Comparison of ENCODE assay signal across 15 cellular contexts in the genomic region with DNA sequence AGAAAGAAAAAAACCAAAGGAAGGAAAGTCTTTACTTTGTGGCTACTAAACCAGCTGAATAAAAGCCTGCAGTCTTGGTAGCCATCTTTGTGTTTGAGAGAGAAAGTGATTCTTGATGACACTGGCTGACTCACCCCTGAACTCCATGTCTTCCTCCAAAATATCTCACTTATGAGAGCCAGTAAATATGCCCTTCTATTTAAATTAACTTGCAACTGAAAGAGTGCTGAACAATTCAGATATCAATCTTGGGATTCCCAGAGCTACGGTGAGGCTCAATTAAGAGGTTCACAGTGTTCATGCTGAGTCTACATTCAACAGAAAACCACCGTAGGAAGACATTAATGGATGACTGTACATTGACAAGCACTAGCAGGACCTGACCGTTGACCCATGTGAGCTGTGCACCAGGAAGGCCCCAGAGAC. TPM values are rescaled to one million over a fixed set of nuclear protein-coding genes. Genes with fewer than 3 reads are reported as not detected.
DNase-seq lines count a peak whose midpoint lies in the region; ATAC-seq and TF ChIP-seq lines count a peak whose summit lies in the region.
"Had no signal": no experiment of that assay in that cellular context is flagged by ENCODE, and none has a peak within 500 bp of the region (broad histone marks: within the 10 kb centered on the region; RNA-seq: fewer than 3 reads in every experiment).

No MANE protein-coding gene starts in this region.

- H3K4me3 ChIP-seq in fibroblast of mammary gland (ENCODE audit: control insufficient read depth, low read depth, low read length) (no peak overlapping the region), aorta (ENCODE audit: low read length in 2 of 2) (no peak overlapping the region), ovary (no peak overlapping the region)
- H3K4me3 ChIP-seq: MG63, tibial nerve had no signal

- DNase-seq in DMS53 (lab: John Stamatoyannopoulos, UW) (peak; percentile 2), DMS53 treated with DMSO at 0.1 percent for 48 hours (lab: John Stamatoyannopoulos, UW; ENCODE audit: unreplicated experiment) (no peak), fibroblast of mammary gland (ENCODE audit: low read depth) (peak; percentile 58), aorta (no peak), ovary (no peak)
- DNase-seq in activated CD8-positive, alpha-beta memory T cell treated with anti-CD3 and anti-CD28 coated beads, Interleukin-2, amount 50 U/mL, for 4 hours: no peak
- DNase-seq: MG63; occipital lobe; OCI-M1; stimulated activated CD4-positive, alpha-beta T cell treated with anti-CD3 and anti-CD28 coated beads, Interleukin-4, amount 100 ng/mL, for 1 hour had no signal

- no peaks in the 10 kb centered on the region for H3K9me3 ChIP-seq in aorta (ENCODE audit: control insufficient read depth, low read length)
- no peaks in the 10 kb centered on the region for H3K9me3 ChIP-seq in ovary
- H3K9me3 ChIP-seq: MG63, tibial nerve had no signal

- 64 to 67% methylated on average over 3 of the region's 3 CpGs for WGBS in aorta, 2 donors
- 64 to 86% (median 80%) methylated on average over 3 of the region's 3 CpGs for WGBS in ovary, 3 donors

- H3K27ac ChIP-seq in aorta (ENCODE audit: low read depth in 1 of 2, low read length in 2 of 2): no peak overlapping the region
- H3K27ac ChIP-seq in ovary: no peak overlapping the region
- H3K27ac ChIP-seq: 22Rv1, tibial nerve had no signal

- no peak for TF ChIP-seq CTCF in fibroblast of mammary gland (conservative IDR thresholded peaks at IDR 0.05; ENCODE audit: control insufficient read depth, insufficient read depth, low read depth, low read length)
- TF ChIP-seq CTCF in ovary (IDR thresholded peaks at IDR 0.05): no peak

- intact Hi-C loops in aorta (cut with DNase I) (loop anchor here in 1 of 2 donors (5.0 to 10.0 kb wide), 2 partner anchors 59 to 166 kb away; a partner anchor contains a TSS), ovary (cut with DNase I) (no loop called here)

- ATAC-seq in GM19468 (IDR thresholded peaks at IDR 0.05; ENCODE audit: extremely low read depth, unreplicated experiment) (peak; percentile 17), HG03175 (IDR thresholded peaks at IDR 0.05; ENCODE audit: unreplicated experiment) (peak; percentile 88), aorta (ENCODE audit: low FRiP score) (no peak)
- ATAC-seq: WTC11 had no signal

- H3K4me1 ChIP-seq in aorta (ENCODE audit: control insufficient read depth in 1 of 2, insufficient read depth in 2 of 2, low read length in 2 of 2): no peaks in the 10 kb centered on the region
- H3K4me1 ChIP-seq in ovary (ENCODE audit: insufficient read depth): peaks cover 8% of the 10 kb centered on the region

- H3K36me3 ChIP-seq in aorta (ENCODE audit: control insufficient read depth in 1 of 2, insufficient read depth in 2 of 2, low read length in 1 of 2) (no peaks in the 10 kb centered on the region), ovary (no peaks in the 10 kb centered on the region)
- H3K36me3 ChIP-seq: MG63, tibial nerve had no signal

- TF ChIP-seq POLR2A in ovary (IDR thresholded peaks at IDR 0.05): no peak

- no peaks in the 10 kb centered on the region for H3K27me3 ChIP-seq in aorta (ENCODE audit: control insufficient read depth in 1 of 2, insufficient read depth in 2 of 2, low read length in 1 of 2)
- H3K27me3 ChIP-seq in ovary: no peaks in the 10 kb centered on the region
- H3K27me3 ChIP-seq: MG63, tibial nerve had no signal

- no peak for TF ChIP-seq EP300 in ovary (IDR thresholded peaks at IDR 0.05)

RNA-seq across cellular contexts. Expression of a gene that starts 57.9 kb away (rescaled TPM):
- total RNA-seq in aorta (100 to 1,000 TPM in 1 of 2 donors, 10 to 100 TPM in 1; 98.7 to 137 TPM), ovary (10 to 100 TPM; 44.1 to 91.8 (median 84.4) TPM)
- polyA plus RNA-seq in aorta (10 to 100 TPM; 20.8 to 35.6 TPM), ovary (10 to 100 TPM; 52.3 to 68.5 TPM)

Comparison
In these comparisons a context has a peak if more than half of its experiments do, and no peak if none do; other contexts are left out.
1. DNase-seq: peak in DMS53 (single experiment) and fibroblast of mammary gland (single experiment); none in DMS53 treated with DMSO at 0.1 percent for 48 hours (single experiment), activated CD8-positive, alpha-beta memory T cell treated with anti-CD3 and anti-CD28 coated beads, Interleukin-2, amount 50 U/mL, for 4 hours (single experiment), aorta (0 of 2) and ovary (0 of 5).